In the genomic region with DNA sequence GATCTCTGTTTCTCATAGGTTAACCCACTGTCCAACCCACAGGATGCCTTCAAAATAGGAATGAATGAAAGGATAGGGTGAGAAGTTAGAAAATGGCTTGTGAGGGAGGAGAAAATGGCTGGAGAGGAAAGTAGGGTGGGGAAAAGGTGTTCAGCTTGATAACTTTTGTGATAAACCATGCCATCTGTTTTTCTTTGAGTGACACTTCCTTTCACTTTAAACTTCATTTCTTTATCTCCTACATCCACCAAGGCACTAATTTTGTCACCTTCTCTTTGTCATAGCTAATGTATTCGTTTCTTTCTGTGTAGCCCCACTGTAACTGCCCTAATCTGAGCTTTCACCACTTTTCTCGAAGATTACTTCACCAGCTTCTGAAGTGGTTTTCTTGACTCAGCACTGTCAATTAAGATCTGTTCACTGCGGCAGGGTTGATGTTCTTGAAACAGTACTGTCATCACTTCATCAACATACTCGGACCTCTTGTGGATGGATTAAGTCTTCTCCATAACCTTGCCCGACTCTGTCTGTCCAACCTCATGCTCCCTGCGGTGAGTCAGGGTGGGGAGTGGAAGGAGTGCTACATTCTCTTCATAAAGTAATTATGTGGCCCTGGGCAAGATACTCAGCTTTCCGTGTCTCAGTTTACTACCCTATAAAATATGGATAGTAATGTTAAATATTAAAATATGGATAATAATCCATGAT, we compare ENCODE assay signal across 1 cellular context.
A peak's percentile ranks its signal among the peaks of the same experiment; 100 is the strongest.
TF ChIP-seq lines count a peak whose summit lies in the region.

No MANE protein-coding gene starts in this region.

TF ChIP-seq in HEK293, 187 proteins besides CTCF, POLR2A, EP300 and RAD21 (continued from another document and continues in another):
- 0 out of 2 replicates have a peak, but pooled peaks have one; percentile 41 for TF ChIP-seq ZNF596 (tag by site-specific recombination; IDR thresholded peaks at IDR 0.05)
- no peak for TF ChIP-seq ZNF214 (tag by site-specific recombination; IDR thresholded peaks at IDR 0.05; ENCODE audit: borderline replicate concordance)
- no peak for TF ChIP-seq ZFHX2 (tag by site-specific recombination; conservative IDR thresholded peaks at IDR 0.05)
- TF ChIP-seq, protein P1, sequence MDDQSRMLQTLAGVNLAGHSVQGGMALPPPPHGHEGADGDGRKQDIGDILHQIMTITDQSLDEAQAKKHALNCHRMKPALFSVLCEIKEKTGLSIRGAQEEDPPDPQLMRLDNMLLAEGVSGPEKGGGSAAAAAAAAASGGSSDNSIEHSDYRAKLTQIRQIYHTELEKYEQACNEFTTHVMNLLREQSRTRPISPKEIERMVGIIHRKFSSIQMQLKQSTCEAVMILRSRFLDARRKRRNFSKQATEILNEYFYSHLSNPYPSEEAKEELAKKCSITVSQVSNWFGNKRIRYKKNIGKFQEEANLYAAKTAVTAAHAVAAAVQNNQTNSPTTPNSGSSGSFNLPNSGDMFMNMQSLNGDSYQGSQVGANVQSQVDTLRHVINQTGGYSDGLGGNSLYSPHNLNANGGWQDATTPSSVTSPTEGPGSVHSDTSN (CRISPR knock-in tag; IDR thresholded peaks at IDR 0.05): no peak
- no peak for TF ChIP-seq ZFP41 (tag by site-specific recombination; IDR thresholded peaks at IDR 0.05; ENCODE audit: borderline replicate concordance)
- TF ChIP-seq, protein P2, sequence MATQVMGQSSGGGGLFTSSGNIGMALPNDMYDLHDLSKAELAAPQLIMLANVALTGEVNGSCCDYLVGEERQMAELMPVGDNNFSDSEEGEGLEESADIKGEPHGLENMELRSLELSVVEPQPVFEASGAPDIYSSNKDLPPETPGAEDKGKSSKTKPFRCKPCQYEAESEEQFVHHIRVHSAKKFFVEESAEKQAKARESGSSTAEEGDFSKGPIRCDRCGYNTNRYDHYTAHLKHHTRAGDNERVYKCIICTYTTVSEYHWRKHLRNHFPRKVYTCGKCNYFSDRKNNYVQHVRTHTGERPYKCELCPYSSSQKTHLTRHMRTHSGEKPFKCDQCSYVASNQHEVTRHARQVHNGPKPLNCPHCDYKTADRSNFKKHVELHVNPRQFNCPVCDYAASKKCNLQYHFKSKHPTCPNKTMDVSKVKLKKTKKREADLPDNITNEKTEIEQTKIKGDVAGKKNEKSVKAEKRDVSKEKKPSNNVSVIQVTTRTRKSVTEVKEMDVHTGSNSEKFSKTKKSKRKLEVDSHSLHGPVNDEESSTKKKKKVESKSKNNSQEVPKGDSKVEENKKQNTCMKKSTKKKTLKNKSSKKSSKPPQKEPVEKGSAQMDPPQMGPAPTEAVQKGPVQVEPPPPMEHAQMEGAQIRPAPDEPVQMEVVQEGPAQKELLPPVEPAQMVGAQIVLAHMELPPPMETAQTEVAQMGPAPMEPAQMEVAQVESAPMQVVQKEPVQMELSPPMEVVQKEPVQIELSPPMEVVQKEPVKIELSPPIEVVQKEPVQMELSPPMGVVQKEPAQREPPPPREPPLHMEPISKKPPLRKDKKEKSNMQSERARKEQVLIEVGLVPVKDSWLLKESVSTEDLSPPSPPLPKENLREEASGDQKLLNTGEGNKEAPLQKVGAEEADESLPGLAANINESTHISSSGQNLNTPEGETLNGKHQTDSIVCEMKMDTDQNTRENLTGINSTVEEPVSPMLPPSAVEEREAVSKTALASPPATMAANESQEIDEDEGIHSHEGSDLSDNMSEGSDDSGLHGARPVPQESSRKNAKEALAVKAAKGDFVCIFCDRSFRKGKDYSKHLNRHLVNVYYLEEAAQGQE (tag by site-specific recombination; IDR thresholded peaks at IDR 0.05): no peak
- TF ChIP-seq, protein P3, sequence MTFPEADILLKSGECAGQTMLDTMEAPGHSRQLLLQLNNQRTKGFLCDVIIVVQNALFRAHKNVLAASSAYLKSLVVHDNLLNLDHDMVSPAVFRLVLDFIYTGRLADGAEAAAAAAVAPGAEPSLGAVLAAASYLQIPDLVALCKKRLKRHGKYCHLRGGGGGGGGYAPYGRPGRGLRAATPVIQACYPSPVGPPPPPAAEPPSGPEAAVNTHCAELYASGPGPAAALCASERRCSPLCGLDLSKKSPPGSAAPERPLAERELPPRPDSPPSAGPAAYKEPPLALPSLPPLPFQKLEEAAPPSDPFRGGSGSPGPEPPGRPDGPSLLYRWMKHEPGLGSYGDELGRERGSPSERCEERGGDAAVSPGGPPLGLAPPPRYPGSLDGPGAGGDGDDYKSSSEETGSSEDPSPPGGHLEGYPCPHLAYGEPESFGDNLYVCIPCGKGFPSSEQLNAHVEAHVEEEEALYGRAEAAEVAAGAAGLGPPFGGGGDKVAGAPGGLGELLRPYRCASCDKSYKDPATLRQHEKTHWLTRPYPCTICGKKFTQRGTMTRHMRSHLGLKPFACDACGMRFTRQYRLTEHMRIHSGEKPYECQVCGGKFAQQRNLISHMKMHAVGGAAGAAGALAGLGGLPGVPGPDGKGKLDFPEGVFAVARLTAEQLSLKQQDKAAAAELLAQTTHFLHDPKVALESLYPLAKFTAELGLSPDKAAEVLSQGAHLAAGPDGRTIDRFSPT (tag by site-specific recombination; IDR thresholded peaks at IDR 0.05): no peak
- TF ChIP-seq IKZF3 (tag by site-specific recombination; IDR thresholded peaks at IDR 0.05): peak; percentile 85
- TF ChIP-seq, protein P4, sequence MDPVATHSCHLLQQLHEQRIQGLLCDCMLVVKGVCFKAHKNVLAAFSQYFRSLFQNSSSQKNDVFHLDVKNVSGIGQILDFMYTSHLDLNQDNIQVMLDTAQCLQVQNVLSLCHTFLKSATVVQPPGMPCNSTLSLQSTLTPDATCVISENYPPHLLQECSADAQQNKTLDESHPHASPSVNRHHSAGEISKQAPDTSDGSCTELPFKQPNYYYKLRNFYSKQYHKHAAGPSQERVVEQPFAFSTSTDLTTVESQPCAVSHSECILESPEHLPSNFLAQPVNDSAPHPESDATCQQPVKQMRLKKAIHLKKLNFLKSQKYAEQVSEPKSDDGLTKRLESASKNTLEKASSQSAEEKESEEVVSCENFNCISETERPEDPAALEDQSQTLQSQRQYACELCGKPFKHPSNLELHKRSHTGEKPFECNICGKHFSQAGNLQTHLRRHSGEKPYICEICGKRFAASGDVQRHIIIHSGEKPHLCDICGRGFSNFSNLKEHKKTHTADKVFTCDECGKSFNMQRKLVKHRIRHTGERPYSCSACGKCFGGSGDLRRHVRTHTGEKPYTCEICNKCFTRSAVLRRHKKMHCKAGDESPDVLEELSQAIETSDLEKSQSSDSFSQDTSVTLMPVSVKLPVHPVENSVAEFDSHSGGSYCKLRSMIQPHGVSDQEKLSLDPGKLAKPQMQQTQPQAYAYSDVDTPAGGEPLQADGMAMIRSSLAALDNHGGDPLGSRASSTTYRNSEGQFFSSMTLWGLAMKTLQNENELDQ (tag by site-specific recombination; IDR thresholded peaks at IDR 0.05; ENCODE audit: low read depth): no peak
- no peak for TF ChIP-seq ZNF223 (tag by site-specific recombination; IDR thresholded peaks at IDR 0.05)
- peak; percentile 40 for TF ChIP-seq ZBTB8A (tag by site-specific recombination; IDR thresholded peaks at IDR 0.05)
- TF ChIP-seq MZF1 (tag by site-specific recombination; IDR thresholded peaks at IDR 0.05; ENCODE audit: borderline replicate concordance): peak; percentile 86; the same call in 1 of the 2 replicates
- no peak for TF ChIP-seq ZNF311 (tag by site-specific recombination; IDR thresholded peaks at IDR 0.05; ENCODE audit: borderline replicate concordance)
- no peak for TF ChIP-seq ZNF510 (tag by site-specific recombination; IDR thresholded peaks at IDR 0.05; ENCODE audit: insufficient replicate concordance)
- peak; percentile 87 for TF ChIP-seq ZNF660 (tag by site-specific recombination; IDR thresholded peaks at IDR 0.05)
- no peak for TF ChIP-seq ZNF140 (tag by site-specific recombination; IDR thresholded peaks at IDR 0.05)
- no peak for TF ChIP-seq ZNF549 (tag by site-specific recombination; IDR thresholded peaks at IDR 0.05)
- TF ChIP-seq ZNF654 (tag by site-specific recombination; IDR thresholded peaks at IDR 0.05; ENCODE audit: low read depth): no peak
- TF ChIP-seq PRDM1 (tag by site-specific recombination; IDR thresholded peaks at IDR 0.05): peak; percentile 96
- TF ChIP-seq, protein P5, sequence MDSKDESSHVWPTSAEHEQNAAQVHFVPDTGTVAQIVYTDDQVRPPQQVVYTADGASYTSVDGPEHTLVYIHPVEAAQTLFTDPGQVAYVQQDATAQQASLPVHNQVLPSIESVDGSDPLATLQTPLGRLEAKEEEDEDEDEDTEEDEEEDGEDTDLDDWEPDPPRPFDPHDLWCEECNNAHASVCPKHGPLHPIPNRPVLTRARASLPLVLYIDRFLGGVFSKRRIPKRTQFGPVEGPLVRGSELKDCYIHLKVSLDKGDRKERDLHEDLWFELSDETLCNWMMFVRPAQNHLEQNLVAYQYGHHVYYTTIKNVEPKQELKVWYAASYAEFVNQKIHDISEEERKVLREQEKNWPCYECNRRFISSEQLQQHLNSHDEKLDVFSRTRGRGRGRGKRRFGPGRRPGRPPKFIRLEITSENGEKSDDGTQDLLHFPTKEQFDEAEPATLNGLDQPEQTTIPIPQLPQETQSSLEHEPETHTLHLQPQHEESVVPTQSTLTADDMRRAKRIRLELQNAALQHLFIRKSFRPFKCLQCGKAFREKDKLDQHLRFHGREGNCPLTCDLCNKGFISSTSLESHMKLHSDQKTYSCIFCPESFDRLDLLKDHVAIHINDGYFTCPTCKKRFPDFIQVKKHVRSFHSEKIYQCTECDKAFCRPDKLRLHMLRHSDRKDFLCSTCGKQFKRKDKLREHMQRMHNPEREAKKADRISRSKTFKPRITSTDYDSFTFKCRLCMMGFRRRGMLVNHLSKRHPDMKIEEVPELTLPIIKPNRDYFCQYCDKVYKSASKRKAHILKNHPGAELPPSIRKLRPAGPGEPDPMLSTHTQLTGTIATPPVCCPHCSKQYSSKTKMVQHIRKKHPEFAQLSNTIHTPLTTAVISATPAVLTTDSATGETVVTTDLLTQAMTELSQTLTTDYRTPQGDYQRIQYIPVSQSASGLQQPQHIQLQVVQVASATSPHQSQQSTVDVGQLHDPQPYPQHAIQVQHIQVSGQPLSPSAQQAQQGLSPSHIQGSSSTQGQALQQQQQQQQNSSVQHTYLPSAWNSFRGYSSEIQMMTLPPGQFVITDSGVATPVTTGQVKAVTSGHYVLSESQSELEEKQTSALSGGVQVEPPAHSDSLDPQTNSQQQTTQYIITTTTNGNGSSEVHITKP (tag by site-specific recombination; IDR thresholded peaks at IDR 0.05): peak; percentile 57
- TF ChIP-seq ZNF335 (tag by site-specific recombination; conservative IDR thresholded peaks at IDR 0.05): peak; percentile 79
- no peak for TF ChIP-seq ZNF138 (tag by site-specific recombination; IDR thresholded peaks at IDR 0.05; ENCODE audit: borderline replicate concordance)
- no peak for TF ChIP-seq ZNF221 (tag by site-specific recombination; IDR thresholded peaks at IDR 0.05; ENCODE audit: borderline replicate concordance)
- TF ChIP-seq, protein P6, sequence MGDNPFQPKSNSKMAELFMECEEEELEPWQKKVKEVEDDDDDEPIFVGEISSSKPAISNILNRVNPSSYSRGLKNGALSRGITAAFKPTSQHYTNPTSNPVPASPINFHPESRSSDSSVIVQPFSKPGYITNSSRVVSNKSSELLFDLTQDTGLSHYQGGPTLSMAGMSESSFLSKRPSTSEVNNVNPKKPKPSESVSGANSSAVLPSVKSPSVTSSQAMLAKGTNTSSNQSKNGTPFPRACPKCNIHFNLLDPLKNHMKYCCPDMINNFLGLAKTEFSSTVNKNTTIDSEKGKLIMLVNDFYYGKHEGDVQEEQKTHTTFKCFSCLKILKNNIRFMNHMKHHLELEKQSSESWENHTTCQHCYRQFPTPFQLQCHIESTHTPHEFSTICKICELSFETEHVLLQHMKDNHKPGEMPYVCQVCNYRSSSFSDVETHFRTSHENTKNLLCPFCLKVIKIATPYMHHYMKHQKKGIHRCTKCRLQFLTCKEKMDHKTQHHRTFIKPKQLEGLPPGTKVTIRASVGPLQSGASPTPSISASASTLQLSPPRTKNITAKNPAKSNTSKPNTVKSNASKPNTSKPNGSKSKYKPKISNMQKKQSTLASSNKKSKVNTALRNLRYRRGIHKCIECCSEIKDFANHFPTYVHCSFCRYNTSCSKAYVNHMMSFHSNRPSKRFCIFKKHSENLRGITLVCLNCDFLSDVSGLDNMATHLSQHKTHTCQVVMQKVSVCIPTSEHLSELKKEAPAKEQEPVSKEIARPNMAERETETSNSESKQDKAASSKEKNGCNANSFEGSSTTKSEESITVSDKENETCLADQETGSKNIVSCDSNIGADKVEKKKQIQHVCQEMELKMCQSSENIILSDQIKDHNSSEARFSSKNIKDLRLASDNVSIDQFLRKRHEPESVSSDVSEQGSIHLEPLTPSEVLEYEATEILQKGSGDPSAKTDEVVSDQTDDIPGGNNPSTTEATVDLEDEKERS (tag by site-specific recombination; IDR thresholded peaks at IDR 0.05): no peak
- TF ChIP-seq, protein P7, sequence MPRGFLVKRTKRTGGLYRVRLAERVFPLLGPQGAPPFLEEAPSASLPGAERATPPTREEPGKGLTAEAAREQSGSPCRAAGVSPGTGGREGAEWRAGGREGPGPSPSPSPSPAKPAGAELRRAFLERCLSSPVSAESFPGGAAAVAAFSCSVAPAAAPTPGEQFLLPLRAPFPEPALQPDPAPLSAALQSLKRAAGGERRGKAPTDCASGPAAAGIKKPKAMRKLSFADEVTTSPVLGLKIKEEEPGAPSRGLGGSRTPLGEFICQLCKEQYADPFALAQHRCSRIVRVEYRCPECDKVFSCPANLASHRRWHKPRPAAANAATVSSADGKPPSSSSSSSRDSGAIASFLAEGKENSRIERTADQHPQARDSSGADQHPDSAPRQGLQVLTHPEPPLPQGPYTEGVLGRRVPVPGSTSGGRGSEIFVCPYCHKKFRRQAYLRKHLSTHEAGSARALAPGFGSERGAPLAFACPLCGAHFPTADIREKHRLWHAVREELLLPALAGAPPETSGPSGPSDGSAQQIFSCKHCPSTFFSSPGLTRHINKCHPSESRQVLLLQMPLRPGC (tag by site-specific recombination; IDR thresholded peaks at IDR 0.05): peak; percentile 90
- no peak for TF ChIP-seq SCRT1 (tag by site-specific recombination; IDR thresholded peaks at IDR 0.05; ENCODE audit: borderline replicate concordance)
- TF ChIP-seq ZNF169 (tag by site-specific recombination; IDR thresholded peaks at IDR 0.05): no peak
- TF ChIP-seq ZBTB17 (tag by site-specific recombination; IDR thresholded peaks at IDR 0.05): peak; percentile 98
- peak; percentile 72 for TF ChIP-seq ZNF324 (tag by site-specific recombination; IDR thresholded peaks at IDR 0.05)
- peak; percentile 61 for TF ChIP-seq ZNF561 (tag by site-specific recombination; IDR thresholded peaks at IDR 0.05; ENCODE audit: borderline replicate concordance)
- no peak for TF ChIP-seq ZNF248 (tag by site-specific recombination; IDR thresholded peaks at IDR 0.05)
- TF ChIP-seq, protein P8, sequence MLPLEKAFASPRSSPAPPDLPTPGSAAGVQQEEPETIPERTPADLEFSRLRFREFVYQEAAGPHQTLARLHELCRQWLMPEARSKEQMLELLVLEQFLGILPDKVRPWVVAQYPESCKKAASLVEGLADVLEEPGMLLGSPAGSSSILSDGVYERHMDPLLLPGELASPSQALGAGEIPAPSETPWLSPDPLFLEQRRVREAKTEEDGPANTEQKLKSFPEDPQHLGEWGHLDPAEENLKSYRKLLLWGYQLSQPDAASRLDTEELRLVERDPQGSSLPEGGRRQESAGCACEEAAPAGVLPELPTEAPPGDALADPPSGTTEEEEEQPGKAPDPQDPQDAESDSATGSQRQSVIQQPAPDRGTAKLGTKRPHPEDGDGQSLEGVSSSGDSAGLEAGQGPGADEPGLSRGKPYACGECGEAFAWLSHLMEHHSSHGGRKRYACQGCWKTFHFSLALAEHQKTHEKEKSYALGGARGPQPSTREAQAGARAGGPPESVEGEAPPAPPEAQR (tag by site-specific recombination; IDR thresholded peaks at IDR 0.05): no peak
- no peak for TF ChIP-seq ZNF544 (tag by site-specific recombination; IDR thresholded peaks at IDR 0.05)
- peak; percentile 75 for TF ChIP-seq ZNF366 (tag by site-specific recombination; conservative IDR thresholded peaks at IDR 0.05)
- no peak for TF ChIP-seq ZNF623 (tag by site-specific recombination; IDR thresholded peaks at IDR 0.05)
- no peak for TF ChIP-seq ZNF521 (tag by site-specific recombination; IDR thresholded peaks at IDR 0.05)
- TF ChIP-seq ZNF112 (tag by site-specific recombination; IDR thresholded peaks at IDR 0.05): no peak
